Comparison of ENCODE assay signal across 1 cellular context in the genomic region with DNA sequence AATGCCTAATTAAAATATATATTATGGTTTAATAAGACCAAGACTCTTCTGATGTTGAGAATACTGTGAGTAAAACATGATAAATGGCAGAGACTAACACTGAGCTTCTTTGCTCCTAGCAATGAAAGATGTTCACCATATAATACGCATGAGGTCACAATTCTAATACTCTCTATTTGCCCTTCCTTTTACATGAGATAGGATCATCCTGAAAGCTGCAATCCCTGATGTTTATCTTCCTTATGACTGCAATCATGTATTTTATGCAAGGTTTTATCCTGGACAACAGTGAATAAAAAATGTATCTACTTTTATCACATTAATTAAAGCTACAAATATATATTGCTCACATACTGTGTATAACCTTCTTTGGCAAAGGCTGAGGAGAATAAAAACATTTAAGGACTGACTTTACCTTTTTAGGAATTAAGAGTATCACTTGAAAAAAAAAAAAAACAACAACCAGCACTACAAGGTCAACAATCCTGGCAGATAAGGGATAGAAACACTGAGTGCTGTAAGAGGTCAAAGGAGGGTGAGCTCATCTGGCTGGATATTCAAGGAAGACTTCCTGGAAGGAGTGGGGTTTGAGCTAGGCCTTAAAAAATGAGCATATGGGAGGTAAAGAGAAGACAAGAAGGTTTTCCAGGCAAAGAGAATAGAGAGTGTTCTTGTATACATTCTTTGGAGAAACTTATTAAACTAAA.
TF ChIP-seq lines count a peak whose summit lies in the region.

No MANE protein-coding gene starts in this region.

TF ChIP-seq in A549, 52 proteins besides CTCF, POLR2A, EP300 and RAD21 (continued from another document):
- TF ChIP-seq, protein P1, sequence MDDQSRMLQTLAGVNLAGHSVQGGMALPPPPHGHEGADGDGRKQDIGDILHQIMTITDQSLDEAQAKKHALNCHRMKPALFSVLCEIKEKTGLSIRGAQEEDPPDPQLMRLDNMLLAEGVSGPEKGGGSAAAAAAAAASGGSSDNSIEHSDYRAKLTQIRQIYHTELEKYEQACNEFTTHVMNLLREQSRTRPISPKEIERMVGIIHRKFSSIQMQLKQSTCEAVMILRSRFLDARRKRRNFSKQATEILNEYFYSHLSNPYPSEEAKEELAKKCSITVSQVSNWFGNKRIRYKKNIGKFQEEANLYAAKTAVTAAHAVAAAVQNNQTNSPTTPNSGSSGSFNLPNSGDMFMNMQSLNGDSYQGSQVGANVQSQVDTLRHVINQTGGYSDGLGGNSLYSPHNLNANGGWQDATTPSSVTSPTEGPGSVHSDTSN (IDR thresholded peaks at IDR 0.05) = no peak
- TF ChIP-seq CHD2 (IDR thresholded peaks at IDR 0.05; ENCODE audit: low read length, partially characterized antibody) = no peak
